In genomic region chr7:23003505-23004246, GRCh38 we compare ENCODE assay signal across 23 cellular contexts. TPM values are rescaled to one million over a fixed set of nuclear protein-coding genes. Genes with fewer than 3 reads are reported as not detected.
DNase-seq lines count a peak whose midpoint lies in the region; ATAC-seq, FAIRE-seq and TF ChIP-seq lines count a peak whose summit lies in the region.
"Had no signal": no experiment of that assay in that cellular context is flagged by ENCODE, and none has a peak within 500 bp of the region (broad histone marks: within the 10 kb centered on the region; RNA-seq: fewer than 3 reads in every experiment).

No MANE protein-coding gene starts in this region.

- peaks cover 5 to 51% of the 10 kb centered on the region in 2 experiments; a peak in 3 of 4 replicates for H3K79me1 ChIP-seq in IMR-90 (ENCODE audit: low read depth in 1 of 2, low read length in 2 of 2)

- peaks cover 5% of the 10 kb centered on the region for H3K9me1 ChIP-seq in IMR-90 (ENCODE audit: insufficient read depth, low read length)

- TF ChIP-seq RAD21 in IMR-90 (IDR thresholded peaks at IDR 0.05; ENCODE audit: low read length): no peak

- H3K27ac ChIP-seq in IMR-90 (ENCODE audit: insufficient read depth, low read length): peak overlapping the region; percentile 23; the same call in 1 of the 2 replicates
- H3K27ac ChIP-seq in astrocyte (ENCODE audit: low read depth, low read length): peak overlapping the region; percentile 24
- H3K27ac ChIP-seq: BLaER1 treated with 17β-estradiol and CSF1 and Interleukin-3, amounts not matched to agents 10 nM and 100 nM; prostate gland; SJCRH30; stomach had no signal

- dilution Hi-C loops in IMR-90 (cut with HindIII; ENCODE audit: low sequenced_read_pairs, unreplicated experiment): no loop called here

- H3K14ac ChIP-seq in IMR-90 (replicated peaks; ENCODE audit: low read depth, low read length): no peak overlapping the region; the same call in 1 of the 2 replicates

- no peak overlapping the region for H2BK20ac ChIP-seq in IMR-90 (ENCODE audit: low read depth, low read length)

- H3K4me2 ChIP-seq in IMR-90 (ENCODE audit: low read depth, low read length) (peak overlapping the region; percentile 69), astrocyte (ENCODE audit: low read length) (peak overlapping the region; percentile 20)
- H3K4me2 ChIP-seq: BLaER1 treated with 17β-estradiol and CSF1 and Interleukin-3, amounts not matched to agents 10 nM and 100 nM had no signal

- POLR2A ChIA-PET in IMR-90 (lab: Charles Lee; ENCODE audit: unreplicated experiment): no interaction called here

- H2AK9ac ChIP-seq in IMR-90 (replicated peaks; ENCODE audit: low read depth, low read length, poor library complexity): no peak overlapping the region

- H4K91ac ChIP-seq in IMR-90 (ENCODE audit: insufficient read depth, low read depth, low read length): no peak overlapping the region

- H3K4me1 ChIP-seq in IMR-90 (ENCODE audit: control insufficient read depth, insufficient read depth, low read length): peaks cover 11% of the 10 kb centered on the region
- H3K4me1 ChIP-seq in astrocyte (ENCODE audit: insufficient read depth, low read length): peaks cover 14% of the 10 kb centered on the region
- H3K4me1 ChIP-seq: prostate gland, stomach had no signal

- H4K20me1 ChIP-seq in IMR-90 (ENCODE audit: insufficient read depth, low read length) (peaks cover 26% of the 10 kb centered on the region), astrocyte (ENCODE audit: insufficient read depth, low read length) (peaks cover 54% of the 10 kb centered on the region)

- no peak overlapping the region; the same call in 1 of the 2 replicates for H3K18ac ChIP-seq in IMR-90 (ENCODE audit: low read depth, low read length)

- H3K9me3 ChIP-seq in IMR-90 (ENCODE audit: control insufficient read depth, insufficient read depth, low read length): no peaks in the 10 kb centered on the region
- H3K9me3 ChIP-seq in astrocyte (ENCODE audit: insufficient read depth, low read depth, low read length): no peaks in the 10 kb centered on the region
- H3K9me3 ChIP-seq: BLaER1 treated with 17β-estradiol and CSF1 and Interleukin-3, amounts not matched to agents 10 nM and 100 nM; heart left ventricle; prostate gland; SJCRH30; stomach had no signal

- H3K36me3 Mint-ChIP-seq in astrocyte (ENCODE audit: low read depth, unreplicated experiment) (peaks cover 2% of the 10 kb centered on the region), osteocyte (ENCODE audit: unreplicated experiment) (no peaks in the 10 kb centered on the region)
- H3K36me3 Mint-ChIP-seq in activated T-helper 17 cell treated with anti-CD3 and anti-CD28 coated beads, Interleukin-2, amount 50 U/mL, for 72 hours (ENCODE audit: low read depth): no peaks in the 10 kb centered on the region
- H3K36me3 Mint-ChIP-seq: activated naive CD4-positive, alpha-beta T cell treated with anti-CD3 and anti-CD28 coated beads, Interleukin-2, amount 50 U/mL, for 72 hours had no signal

- WGBS in IMR-90 (ENCODE audit: extremely low coverage in 2 of 2, insufficient read length in 1 of 2), 2 experiments: no CpG with 5 or more reads among the region's 2 CpGs

- H3K4me1 Mint-ChIP-seq in astrocyte (ENCODE audit: low read depth, unreplicated experiment) (peaks cover 4% of the 10 kb centered on the region), osteocyte (ENCODE audit: unreplicated experiment) (peaks cover 48% of the 10 kb centered on the region)
- H3K4me1 Mint-ChIP-seq in activated T-helper 17 cell treated with anti-CD3 and anti-CD28 coated beads, Interleukin-2, amount 50 U/mL, for 72 hours: peaks cover 12% of the 10 kb centered on the region

- no peak overlapping the region for H2AFZ ChIP-seq in IMR-90 (replicated peaks; ENCODE audit: low read length, poor library complexity)
- no peak overlapping the region for H2AFZ ChIP-seq in astrocyte (ENCODE audit: low read depth, low read length)

- peak overlapping the region; percentile 0; the same call in 1 of the 2 replicates for H3K4ac ChIP-seq in IMR-90 (ENCODE audit: low read depth, low read length)

- no peak for FAIRE-seq in astrocyte (lab: Jason Lieb, UNC)

- CTCF ChIA-PET in IMR-90 (lab: Yijun Ruan, JAX): no interaction called here

- peak overlapping the region; percentile 24 for H2BK5ac ChIP-seq in IMR-90 (ENCODE audit: low read depth, low read length, poor library complexity, severe bottlenecking)

- H3K9me3 Mint-ChIP-seq in astrocyte (ENCODE audit: unreplicated experiment): no peaks in the 10 kb centered on the region
- no peaks in the 10 kb centered on the region for H3K9me3 Mint-ChIP-seq in osteocyte (ENCODE audit: unreplicated experiment)
- H3K9me3 Mint-ChIP-seq in activated T-helper 17 cell treated with anti-CD3 and anti-CD28 coated beads, Interleukin-2, amount 50 U/mL, for 72 hours: no peaks in the 10 kb centered on the region
- H3K9me3 Mint-ChIP-seq: activated CD8-positive, alpha-beta T cell treated with anti-CD3 and anti-CD28 coated beads for 36 hours; activated naive CD4-positive, alpha-beta T cell treated with anti-CD3 and anti-CD28 coated beads, Interleukin-2, amount 50 U/mL, for 72 hours; activated T-cell treated with anti-CD3 and anti-CD28 coated beads, Interleukin-2, amount 50 U/mL, for 4 hours; effector memory CD8-positive, alpha-beta T cell had no signal

- H3K9ac ChIP-seq in IMR-90 (ENCODE audit: low read depth, low read length) (no peak overlapping the region), astrocyte (ENCODE audit: low read length) (no peak overlapping the region)
- H3K9ac ChIP-seq: BLaER1 treated with 17β-estradiol and CSF1 and Interleukin-3, amounts not matched to agents 10 nM and 100 nM had no signal

- no TSS peak for BruUV-seq in IMR-90 (replicated peaks; lab: Mats Ljungman, UMichigan)

- no peak overlapping the region for H3K4me3 ChIP-seq in AG10803 (ENCODE audit: low read length)
- H3K4me3 ChIP-seq in IMR-90 (ENCODE audit: insufficient read depth, low read depth, low read length): no peak overlapping the region
- no peak overlapping the region for H3K4me3 ChIP-seq in astrocyte (ENCODE audit: insufficient read depth, low read depth, low read length)
- no peak overlapping the region for H3K4me3 ChIP-seq in H7 (ENCODE audit: insufficient read depth, low read depth, low read length)
- H3K4me3 ChIP-seq: BLaER1 treated with 17β-estradiol and CSF1 and Interleukin-3, amounts not matched to agents 10 nM and 100 nM; heart left ventricle; prostate gland; SJCRH30; stomach had no signal

- no peak overlapping the region for H4K8ac ChIP-seq in IMR-90 (ENCODE audit: low read depth in 2 of 2, low read length in 2 of 2)

- DNase-seq in AG10803 (ENCODE audit: low read depth) (peak; percentile 11), IMR-90 (peak; percentile 15), astrocyte (ENCODE audit: low read depth) (no peak), osteocyte (ENCODE audit: extremely low spot score, unreplicated experiment) (no peak), H7 (no peak), SK-N-DZ (ENCODE audit: low spot score) (no peak)
- DNase-seq: activated CD4-positive, CD25-positive, alpha-beta regulatory T cell; activated CD8-positive, alpha-beta T cell treated with anti-CD3 and anti-CD28 coated beads for 36 hours; activated T-cell treated with anti-CD3 and anti-CD28 coated beads, Interleukin-2, amount 50 U/mL, for 4 hours; effector memory CD8-positive, alpha-beta T cell; heart left ventricle; midbrain; NCI-H1694; NCI-H774; SJCRH30; stimulated activated CD4-positive, alpha-beta T cell treated with anti-CD3 and anti-CD28 coated beads, Interleukin-12 subunit alpha, Interleukin-12 subunit beta, amount 100 ng/mL, for 4 hours; stomach; T-helper 9 cell had no signal

- H3K27me3 Mint-ChIP-seq in astrocyte (ENCODE audit: low read depth, unreplicated experiment) (no peaks in the 10 kb centered on the region), osteocyte (ENCODE audit: unreplicated experiment) (no peaks in the 10 kb centered on the region)
- no peaks in the 10 kb centered on the region for H3K27me3 Mint-ChIP-seq in activated T-helper 17 cell treated with anti-CD3 and anti-CD28 coated beads, Interleukin-2, amount 50 U/mL, for 72 hours
- H3K27me3 Mint-ChIP-seq: activated CD8-positive, alpha-beta T cell treated with anti-CD3 and anti-CD28 coated beads for 36 hours; effector memory CD8-positive, alpha-beta T cell had no signal

- H3K36me3 ChIP-seq in IMR-90 (ENCODE audit: control insufficient read depth, insufficient read depth, low read length): no peaks in the 10 kb centered on the region
- no peaks in the 10 kb centered on the region for H3K36me3 ChIP-seq in astrocyte (ENCODE audit: insufficient read depth, low read length)
- H3K36me3 ChIP-seq in H7 (replicated peaks; ENCODE audit: control insufficient read depth, insufficient read depth, low read length): no peaks in the 10 kb centered on the region
- H3K36me3 ChIP-seq: BLaER1 treated with 17β-estradiol and CSF1 and Interleukin-3, amounts not matched to agents 10 nM and 100 nM; heart left ventricle; prostate gland; SJCRH30; stomach had no signal

- H3K23ac ChIP-seq in IMR-90 (ENCODE audit: low read depth, low read length): no peak overlapping the region

- H3K4me3 Mint-ChIP-seq in astrocyte (ENCODE audit: unreplicated experiment) (no peak overlapping the region), osteocyte (ENCODE audit: unreplicated experiment) (no peak overlapping the region)
- H3K4me3 Mint-ChIP-seq in activated T-helper 17 cell treated with anti-CD3 and anti-CD28 coated beads, Interleukin-2, amount 50 U/mL, for 72 hours: no peak overlapping the region
- H3K4me3 Mint-ChIP-seq: activated CD8-positive, alpha-beta T cell treated with anti-CD3 and anti-CD28 coated beads for 36 hours; activated T-cell treated with anti-CD3 and anti-CD28 coated beads, Interleukin-2, amount 50 U/mL, for 4 hours; effector memory CD8-positive, alpha-beta T cell had no signal

- no peak overlapping the region for H2AK5ac ChIP-seq in IMR-90 (ENCODE audit: low read depth, low read length)

- TF ChIP-seq POLR2A in IMR-90 (IDR thresholded peaks at IDR 0.05; ENCODE audit: low read depth, low read length): no peak

- H3K27me3 ChIP-seq in IMR-90 (ENCODE audit: control insufficient read depth, insufficient read depth, low read length) (no peaks in the 10 kb centered on the region), astrocyte (ENCODE audit: insufficient read depth, low read length) (no peaks in the 10 kb centered on the region), H7 (ENCODE audit: control insufficient read depth, insufficient read depth, low read length) (no peaks in the 10 kb centered on the region)
- H3K27me3 ChIP-seq: BLaER1 treated with 17β-estradiol and CSF1 and Interleukin-3, amounts not matched to agents 10 nM and 100 nM; heart left ventricle; SJCRH30; stomach had no signal

- no peak for TF ChIP-seq CTCF in AG10803 (conservative IDR thresholded peaks at IDR 0.05; ENCODE audit: low read length)
- no peak for TF ChIP-seq CTCF in IMR-90 (conservative IDR thresholded peaks at IDR 0.05; ENCODE audit: low read depth, low read length)
- no peak for TF ChIP-seq CTCF in astrocyte (IDR thresholded peaks at IDR 0.05; ENCODE audit: insufficient read depth, low read depth, low read length)
- TF ChIP-seq CTCF in osteocyte (IDR thresholded peaks at IDR 0.05): no peak

- H3K27ac Mint-ChIP-seq in astrocyte (ENCODE audit: unreplicated experiment): no peak overlapping the region
- H3K27ac Mint-ChIP-seq in osteocyte (ENCODE audit: unreplicated experiment): peak overlapping the region; percentile 70
- no peak overlapping the region for H3K27ac Mint-ChIP-seq in activated T-helper 17 cell treated with anti-CD3 and anti-CD28 coated beads, Interleukin-2, amount 50 U/mL, for 72 hours
- H3K27ac Mint-ChIP-seq: activated CD8-positive, alpha-beta T cell treated with anti-CD3 and anti-CD28 coated beads for 36 hours; activated naive CD4-positive, alpha-beta T cell treated with anti-CD3 and anti-CD28 coated beads, Interleukin-2, amount 50 U/mL, for 72 hours; effector memory CD8-positive, alpha-beta T cell had no signal

- no peak overlapping the region; the same call in 1 of the 2 replicates for H4K5ac ChIP-seq in IMR-90 (ENCODE audit: low read depth, low read length)

- ATAC-seq in IMR-90 (ENCODE audit: low read depth): peak; percentile 58
- ATAC-seq in activated T-helper 17 cell treated with anti-CD3 and anti-CD28 coated beads, Interleukin-2, amount 50 U/mL, for 72 hours (replicated peaks): no peak
- ATAC-seq in HG02938 (IDR thresholded peaks at IDR 0.05; ENCODE audit: unreplicated experiment): no peak
- ATAC-seq: activated CD8-positive, alpha-beta T cell treated with anti-CD3 and anti-CD28 coated beads for 36 hours; activated naive CD4-positive, alpha-beta T cell treated with anti-CD3 and anti-CD28 coated beads, Interleukin-2, amount 50 U/mL, for 72 hours; activated T-cell treated with anti-CD3 and anti-CD28 coated beads, Interleukin-2, amount 50 U/mL, for 4 hours; effector memory CD8-positive, alpha-beta T cell; heart left ventricle had no signal

- H2BK15ac ChIP-seq in IMR-90 (ENCODE audit: low read depth, low read length): no peak overlapping the region

- no peak overlapping the region for H3K56ac ChIP-seq in IMR-90 (ENCODE audit: extremely low read depth, insufficient read depth, low read length)

- in situ Hi-C loops in IMR-90 (cut with MboI; ENCODE audit: low sequenced_read_pairs): no loop called here

- intact Hi-C loops in IMR-90 (cut with micrococcal nuclease): no loop called here

- H3K79me2 ChIP-seq in astrocyte (ENCODE audit: insufficient read depth, low read length): peaks cover 98% of the 10 kb centered on the region

- H2BK120ac ChIP-seq in IMR-90 (ENCODE audit: low read depth, low read length): no peak overlapping the region

RNA-seq across cellular contexts. Expression of gene HYCC1, which starts 10.3 kb away (rescaled TPM):
- 78.3 and 185 TPM in 2 replicates for total RNA-seq in IMR-90 (2012; rRNA removed)
- 42.9 and 44.1 TPM in 2 replicates for polyA plus RNA-seq in IMR-90 (2012; rRNA removed)
- polyA plus RNA-seq in IMR-90 (2012; cell fraction: cytosol; rRNA removed): 16.8 and 23.7 TPM in 2 replicates
- 4.9 and 30.2 TPM in 2 replicates for polyA plus RNA-seq in IMR-90 (2012; cell fraction: nucleus; rRNA removed; ENCODE audit: low replicate concordance)
- total RNA-seq in astrocyte: 78.5 and 79.8 TPM in 2 replicates
- 52.3 and 56.9 TPM in 2 replicates for total RNA-seq in osteocyte
- 62.9 and 91.6 TPM in 2 replicates for total RNA-seq in H7 (2014; rRNA removed; shearing (Covaris generic))
- 10 to 100 TPM; 20.2 to 41.1 TPM for total RNA-seq in activated T-helper 17 cell treated with anti-CD3 and anti-CD28 coated beads, Interleukin-2, amount 50 U/mL, for 72 hours
- polyA plus RNA-seq in SK-N-DZ (2014; cell fraction: cytosol; rRNA removed): 12.6 and 21.9 TPM in 2 replicates
- polyA plus RNA-seq in SK-N-DZ (2014; cell fraction: nucleus; rRNA removed): 17.8 and 19.9 TPM in 2 replicates

Comparison
In these comparisons a context has a peak if more than half of its experiments do, and no peak if none do; other contexts are left out.
1. DNase-seq: peak in AG10803 (single experiment) and IMR-90 (single experiment); none in astrocyte (single experiment), osteocyte (single experiment), H7 (single experiment) and SK-N-DZ (single experiment).